Comparison of ENCODE assay signal across 14 cellular contexts in genomic region chr1:202154148-202154765, GRCh38. TPM values are rescaled to one million over a fixed set of nuclear protein-coding genes. Genes with fewer than 3 reads are reported as not detected.
DNase-seq lines count a peak whose midpoint lies in the region; ATAC-seq and TF ChIP-seq lines count a peak whose summit lies in the region.
"Had no signal": no experiment of that assay in that cellular context is flagged by ENCODE, and none has a peak within 500 bp of the region (broad histone marks: within the 10 kb centered on the region; RNA-seq: fewer than 3 reads in every experiment).

No MANE protein-coding gene starts in this region.

- peaks cover 44% of the 10 kb centered on the region for H3K4me1 Mint-ChIP-seq in activated naive CD4-positive, alpha-beta T cell treated with anti-CD3 and anti-CD28 coated beads, Interleukin-2, amount 10 ng/mL, durations not matched to agents 7 days and 5 days
- H3K4me1 Mint-ChIP-seq in T-helper 17 cell, result peaks cover 46% of the 10 kb centered on the region
- H3K4me1 Mint-ChIP-seq in effector memory CD8-positive, alpha-beta T cell (ENCODE audit: low read depth in 2 of 2), result peaks cover 34 to 59% of the 10 kb centered on the region in 2 donors
- H3K4me1 Mint-ChIP-seq in progenitor cell of endocrine pancreas (ENCODE audit: low read depth), result peaks cover 3% of the 10 kb centered on the region

- no peak for DNase-seq in activated naive CD4-positive, alpha-beta T cell treated with anti-CD3 and anti-CD28 coated beads, Interleukin-2, amount 10 ng/mL, durations not matched to agents 7 days and 5 days
- DNase-seq in activated naive CD4-positive, alpha-beta T cell treated with Interleukin-2 at 50 U/mL for 16 hours, result no peak
- DNase-seq in T-helper 17 cell, result no peak
- DNase-seq in effector memory CD8-positive, alpha-beta T cell, result no peak
- no peak for DNase-seq in progenitor cell of endocrine pancreas (ENCODE audit: low spot score, unreplicated experiment)
- DNase-seq in Karpas-422, result no peak
- DNase-seq in SIG-M5 (lab: John Stamatoyannopoulos, UW), result no peak
- DNase-seq: NCI-H446 treated with DMSO at 0.1 percent for 48 hours had no signal

- H3K27ac ChIP-seq in Karpas-422 (ENCODE audit: low read length), result no peak overlapping the region
- H3K27ac ChIP-seq: adrenal gland had no signal

- no peak overlapping the region for H3K4me3 Mint-ChIP-seq in activated naive CD4-positive, alpha-beta T cell treated with anti-CD3 and anti-CD28 coated beads, Interleukin-2, amount 10 ng/mL, durations not matched to agents 7 days and 5 days
- H3K4me3 Mint-ChIP-seq in T-helper 17 cell, result no peak overlapping the region
- peak overlapping the region in 1 of 2 donors; percentile 37 for H3K4me3 Mint-ChIP-seq in effector memory CD8-positive, alpha-beta T cell
- H3K4me3 Mint-ChIP-seq in progenitor cell of endocrine pancreas (ENCODE audit: low read depth), result no peak overlapping the region
- H3K4me3 Mint-ChIP-seq: endodermal cell had no signal

- no peak for ATAC-seq in T-helper 17 cell
- no peak for ATAC-seq in effector memory CD8-positive, alpha-beta T cell (replicated peaks)
- ATAC-seq in GM21723 (IDR thresholded peaks at IDR 0.05; ENCODE audit: unreplicated experiment), result no peak

- no peaks in the 10 kb centered on the region for H3K9me3 ChIP-seq in T-helper 17 cell (ENCODE audit: control insufficient read depth, low read length, poor library complexity, severe bottlenecking)
- H3K9me3 ChIP-seq in Karpas-422 (ENCODE audit: low read length), result no peaks in the 10 kb centered on the region
- H3K9me3 ChIP-seq: adrenal gland had no signal

- H4K20me1 ChIP-seq in Karpas-422 (ENCODE audit: insufficient read depth, low read depth, low read length), result no peaks in the 10 kb centered on the region

- H3K27ac Mint-ChIP-seq in activated naive CD4-positive, alpha-beta T cell treated with anti-CD3 and anti-CD28 coated beads, Interleukin-2, amount 10 ng/mL, durations not matched to agents 7 days and 5 days, result peak overlapping the region; percentile 62
- H3K27ac Mint-ChIP-seq in T-helper 17 cell (peak overlapping the region; percentile 98), progenitor cell of endocrine pancreas (peak overlapping the region; percentile 76)
- peak overlapping the region; percentile 72 to 83 for H3K27ac Mint-ChIP-seq in effector memory CD8-positive, alpha-beta T cell
- H3K27ac Mint-ChIP-seq: endodermal cell had no signal

- H3K27me3 ChIP-seq in Karpas-422 (ENCODE audit: low read length), result no peaks in the 10 kb centered on the region
- H3K27me3 ChIP-seq: adrenal gland had no signal

- peaks cover 12% of the 10 kb centered on the region for H3K36me3 ChIP-seq in Karpas-422 (ENCODE audit: insufficient read depth, low read length)

- no peak overlapping the region for H3K4me2 ChIP-seq in Karpas-422 (ENCODE audit: low read depth, low read length, poor library complexity, severe bottlenecking)

- H2AFZ ChIP-seq in Karpas-422 (ENCODE audit: low read length), result no peak overlapping the region

- CTCF ChIA-PET in activated naive CD4-positive, alpha-beta T cell treated with anti-CD3 and anti-CD28 coated beads, Interleukin-2, amount 10 ng/mL, durations not matched to agents 7 days and 5 days (lab: Charles Lee), result interaction anchor here (1.1 to 3.6 kb wide), 19 partner anchors 8 to 162 kb away, joined by 3 to 27 read pairs (median 6); partner anchors contain the start of gene ARL8A

- H3K36me3 Mint-ChIP-seq in activated naive CD4-positive, alpha-beta T cell treated with anti-CD3 and anti-CD28 coated beads, Interleukin-2, amount 10 ng/mL, durations not matched to agents 7 days and 5 days, result peaks cover 75% of the 10 kb centered on the region
- peaks cover 16% of the 10 kb centered on the region for H3K36me3 Mint-ChIP-seq in T-helper 17 cell (ENCODE audit: low read depth)
- H3K36me3 Mint-ChIP-seq in effector memory CD8-positive, alpha-beta T cell (ENCODE audit: insufficient read depth), result peaks cover 93% of the 10 kb centered on the region
- no peaks in the 10 kb centered on the region for H3K36me3 Mint-ChIP-seq in progenitor cell of endocrine pancreas (ENCODE audit: insufficient read depth)

- H3K27me3 Mint-ChIP-seq in activated naive CD4-positive, alpha-beta T cell treated with anti-CD3 and anti-CD28 coated beads, Interleukin-2, amount 10 ng/mL, durations not matched to agents 7 days and 5 days, result no peaks in the 10 kb centered on the region
- H3K27me3 Mint-ChIP-seq in T-helper 17 cell (no peaks in the 10 kb centered on the region), progenitor cell of endocrine pancreas (peaks cover 17% of the 10 kb centered on the region)
- H3K27me3 Mint-ChIP-seq in effector memory CD8-positive, alpha-beta T cell, result no peaks in the 10 kb centered on the region

- peaks cover 25% of the 10 kb centered on the region for H3K4me1 ChIP-seq in Karpas-422 (ENCODE audit: low read length)

- no peaks in the 10 kb centered on the region for H3K9me3 Mint-ChIP-seq in activated naive CD4-positive, alpha-beta T cell treated with anti-CD3 and anti-CD28 coated beads, Interleukin-2, amount 10 ng/mL, durations not matched to agents 7 days and 5 days
- H3K9me3 Mint-ChIP-seq in effector memory CD8-positive, alpha-beta T cell, result no peaks in the 10 kb centered on the region
- H3K9me3 Mint-ChIP-seq in progenitor cell of endocrine pancreas (ENCODE audit: low read depth), result no peaks in the 10 kb centered on the region
- H3K9me3 Mint-ChIP-seq: endodermal cell had no signal

- H3K79me2 ChIP-seq in Karpas-422 (ENCODE audit: low read length), result no peaks in the 10 kb centered on the region

- no peak overlapping the region for H3K9ac ChIP-seq in Karpas-422 (ENCODE audit: low read length)

- TF ChIP-seq CTCF in progenitor cell of endocrine pancreas (IDR thresholded peaks at IDR 0.05; ENCODE audit: unreplicated experiment), result no peak

- H3K4me3 ChIP-seq in Karpas-422 (ENCODE audit: low read length), result no peak overlapping the region
- H3K4me3 ChIP-seq: adrenal gland had no signal

- no peaks in the 10 kb centered on the region for H3K9me2 ChIP-seq in Karpas-422 (replicated peaks; ENCODE audit: insufficient read depth, low read length)

RNA-seq across cellular contexts. Expression of gene PTPN7, which starts 6.1 kb away (rescaled TPM):
- total RNA-seq in T-helper 17 cell (100 to 1,000 TPM in 1 of 2 donors, 10 to 100 TPM in 1; 97.5 to 101 TPM), progenitor cell of endocrine pancreas (not detected in 2 replicates)
- 33.4 and 39.2 TPM in 2 replicates for total RNA-seq in Karpas-422 (2014; rRNA removed; shearing (Covaris generic); ENCODE audit: low replicate concordance)
- total RNA-seq: endodermal cell, LHCN-M2, renal cortical epithelial cell, SK-MEL-5 had no signal

RNA-seq across cellular contexts. Expression of gene ARL8A, which starts 9.7 kb away (rescaled TPM):
- 10 to 100 TPM; 71.9 to 76.4 TPM for total RNA-seq in T-helper 17 cell
- total RNA-seq in progenitor cell of endocrine pancreas, result 43.7 and 57.2 TPM in 2 replicates
- 26.7 and 44.9 TPM in 2 replicates for total RNA-seq in Karpas-422 (2014; rRNA removed; shearing (Covaris generic); ENCODE audit: low replicate concordance)

RNA-seq across cellular contexts. Expression of gene GPR37L1, which starts 31.5 kb away (rescaled TPM):
- not detected for total RNA-seq in T-helper 17 cell
- total RNA-seq in progenitor cell of endocrine pancreas, result 0.04 TPM in 1 of 2 replicates, not detected in the other
- total RNA-seq in Karpas-422 (2014; rRNA removed; shearing (Covaris generic); ENCODE audit: low replicate concordance), result not detected in 2 replicates
- total RNA-seq: SK-MEL-5 had no signal

RNA-seq across cellular contexts. Expression of gene LGR6, which starts 39.3 kb away (rescaled TPM):
- total RNA-seq in T-helper 17 cell (under 1 TPM; 0.13 to 0.25 TPM), progenitor cell of endocrine pancreas (0.47 and 0.50 TPM in 2 replicates)
- total RNA-seq in Karpas-422 (2014; rRNA removed; shearing (Covaris generic); ENCODE audit: low replicate concordance), result not detected in 2 replicates
- total RNA-seq: LHCN-M2, SK-MEL-5 had no signal

Comparison
In these comparisons a context has a peak if more than half of its experiments do, and no peak if none do; other contexts are left out.
1. RNA of gene PTPN7, which starts 6.1 kb away (total RNA-seq): 97.5 to 101 TPM in T-helper 17 cell and 33.4 to 39.2 TPM in Karpas-422; not detected in progenitor cell of endocrine pancreas; every median in the first group is over 10 times any median in the second.
2. Peak in every context shown above with its lines, with median percentiles within 50 percentile points of each other: H3K27ac Mint-ChIP-seq.